ENCODE assay signal across 15 cellular contexts in genomic region chr14:102862154-102862772, GRCh38.
DNase-seq lines count a peak whose midpoint lies in the region; ATAC-seq lines count a peak whose summit lies in the region.
"Had no signal": no experiment of that assay in that cellular context is flagged by ENCODE, and none has a peak within 500 bp of the region (broad histone marks: within the 10 kb centered on the region; RNA-seq: fewer than 3 reads in every experiment).

No MANE protein-coding gene starts in this region.

- intact Hi-C loops in dendritic cell treated with granulocyte-macrophage colony-stimulating factor and Interleukin-4, amounts not matched to agents 40 ng/mL and 50 ng/mL, for 4 days (cut with micrococcal nuclease) = no loop called here
- intact Hi-C loops in left colon (cut with DNase I, micrococcal nuclease) = no loop called here

- DNase-seq in activated naive CD4-positive, alpha-beta T cell treated with anti-CD3 and anti-CD28 coated beads, Interleukin-2, amount 10 ng/mL, durations not matched to agents 7 days and 5 days = no peak
- DNase-seq in left colon = no peak
- DNase-seq in naive B cell = no peak
- no peak for DNase-seq in effector memory CD4-positive, alpha-beta T cell
- DNase-seq: BE2C; CD4-positive, alpha-beta memory T cell; DMS79; H7 had no signal

- no peaks in the 10 kb centered on the region for H3K9me3 ChIP-seq in effector memory CD4-positive, alpha-beta T cell (ENCODE audit: control insufficient read depth, low read length)

- ATAC-seq in left colon (peak; percentile 88), naive B cell (ENCODE audit: low read depth in 2 of 2) (no peak), GM18873 (IDR thresholded peaks at IDR 0.05; ENCODE audit: low FRiP score, unreplicated experiment) (no peak), HG03520 (IDR thresholded peaks at IDR 0.05; ENCODE audit: unreplicated experiment) (no peak)
- ATAC-seq: GM12878, GM23338 had no signal

- H3K4me3 ChIP-seq in effector memory CD4-positive, alpha-beta T cell (ENCODE audit: insufficient read depth, low read depth, low read length, poor library complexity, severe bottlenecking) = no peak overlapping the region
- H3K4me3 ChIP-seq: GM12878, GM23338 had no signal

- H3K4me3 Mint-ChIP-seq in activated naive CD4-positive, alpha-beta T cell treated with anti-CD3 and anti-CD28 coated beads, Interleukin-2, amount 50 U/mL, for 24 hours = no peak overlapping the region
- no peak overlapping the region for H3K4me3 Mint-ChIP-seq in activated naive CD4-positive, alpha-beta T cell treated with anti-CD3 and anti-CD28 coated beads, Interleukin-2, amount 10 ng/mL, durations not matched to agents 7 days and 5 days
- no peak overlapping the region for H3K4me3 Mint-ChIP-seq in dendritic cell treated with granulocyte-macrophage colony-stimulating factor and Interleukin-4, amounts not matched to agents 40 ng/mL and 50 ng/mL, for 4 days
- H3K4me3 Mint-ChIP-seq in naive B cell = no peak overlapping the region
- H3K4me3 Mint-ChIP-seq: CD4-positive, alpha-beta memory T cell; GM23338 had no signal

- no peaks in the 10 kb centered on the region for H3K27me3 Mint-ChIP-seq in activated naive CD4-positive, alpha-beta T cell treated with anti-CD3 and anti-CD28 coated beads, Interleukin-2, amount 50 U/mL, for 24 hours
- H3K27me3 Mint-ChIP-seq in activated naive CD4-positive, alpha-beta T cell treated with anti-CD3 and anti-CD28 coated beads, Interleukin-2, amount 10 ng/mL, durations not matched to agents 7 days and 5 days = no peaks in the 10 kb centered on the region
- H3K27me3 Mint-ChIP-seq in dendritic cell treated with granulocyte-macrophage colony-stimulating factor and Interleukin-4, amounts not matched to agents 40 ng/mL and 50 ng/mL, for 4 days = no peaks in the 10 kb centered on the region
- H3K27me3 Mint-ChIP-seq in naive B cell = no peaks in the 10 kb centered on the region
- H3K27me3 Mint-ChIP-seq: CD4-positive, alpha-beta memory T cell had no signal

- H3K9me3 Mint-ChIP-seq in activated naive CD4-positive, alpha-beta T cell treated with anti-CD3 and anti-CD28 coated beads, Interleukin-2, amount 50 U/mL, for 24 hours = no peaks in the 10 kb centered on the region
- H3K9me3 Mint-ChIP-seq in activated naive CD4-positive, alpha-beta T cell treated with anti-CD3 and anti-CD28 coated beads, Interleukin-2, amount 10 ng/mL, durations not matched to agents 7 days and 5 days = peaks cover 7% of the 10 kb centered on the region
- peaks cover 8% of the 10 kb centered on the region for H3K9me3 Mint-ChIP-seq in dendritic cell treated with granulocyte-macrophage colony-stimulating factor and Interleukin-4, amounts not matched to agents 40 ng/mL and 50 ng/mL, for 4 days
- H3K9me3 Mint-ChIP-seq in naive B cell = peaks cover 0 to 29% (median 13%) of the 10 kb centered on the region in 7 donors

- CTCF ChIA-PET in activated naive CD4-positive, alpha-beta T cell treated with anti-CD3 and anti-CD28 coated beads, Interleukin-2, amount 10 ng/mL, durations not matched to agents 7 days and 5 days (lab: Charles Lee) = no interaction called here

- peaks cover 44% of the 10 kb centered on the region for H3K36me3 Mint-ChIP-seq in activated naive CD4-positive, alpha-beta T cell treated with anti-CD3 and anti-CD28 coated beads, Interleukin-2, amount 50 U/mL, for 24 hours
- peaks cover 43% of the 10 kb centered on the region for H3K36me3 Mint-ChIP-seq in activated naive CD4-positive, alpha-beta T cell treated with anti-CD3 and anti-CD28 coated beads, Interleukin-2, amount 10 ng/mL, durations not matched to agents 7 days and 5 days
- H3K36me3 Mint-ChIP-seq in dendritic cell treated with granulocyte-macrophage colony-stimulating factor and Interleukin-4, amounts not matched to agents 40 ng/mL and 50 ng/mL, for 4 days (ENCODE audit: low read depth) = peaks cover 59% of the 10 kb centered on the region
- H3K36me3 Mint-ChIP-seq in naive B cell = peaks cover 24 to 49% of the 10 kb centered on the region in 2 donors

- H3K4me1 ChIP-seq in effector memory CD4-positive, alpha-beta T cell (ENCODE audit: control insufficient read depth, insufficient read depth, low read length, poor library complexity, severe bottlenecking) = no peaks in the 10 kb centered on the region
- H3K4me1 ChIP-seq: BE2C had no signal

- peak overlapping the region; percentile 72 for H3K27ac Mint-ChIP-seq in activated naive CD4-positive, alpha-beta T cell treated with anti-CD3 and anti-CD28 coated beads, Interleukin-2, amount 50 U/mL, for 24 hours
- H3K27ac Mint-ChIP-seq in activated naive CD4-positive, alpha-beta T cell treated with anti-CD3 and anti-CD28 coated beads, Interleukin-2, amount 10 ng/mL, durations not matched to agents 7 days and 5 days = no peak overlapping the region
- peak overlapping the region; percentile 56 for H3K27ac Mint-ChIP-seq in dendritic cell treated with granulocyte-macrophage colony-stimulating factor and Interleukin-4, amounts not matched to agents 40 ng/mL and 50 ng/mL, for 4 days
- peak overlapping the region in 4 of 6 donors; percentile 13 to 69 (median 40) for H3K27ac Mint-ChIP-seq in naive B cell
- H3K27ac Mint-ChIP-seq: GM23338 had no signal

- peaks cover 3% of the 10 kb centered on the region for H3K4me1 Mint-ChIP-seq in activated naive CD4-positive, alpha-beta T cell treated with anti-CD3 and anti-CD28 coated beads, Interleukin-2, amount 50 U/mL, for 24 hours
- H3K4me1 Mint-ChIP-seq in activated naive CD4-positive, alpha-beta T cell treated with anti-CD3 and anti-CD28 coated beads, Interleukin-2, amount 10 ng/mL, durations not matched to agents 7 days and 5 days = no peaks in the 10 kb centered on the region
- peaks cover 20% of the 10 kb centered on the region for H3K4me1 Mint-ChIP-seq in dendritic cell treated with granulocyte-macrophage colony-stimulating factor and Interleukin-4, amounts not matched to agents 40 ng/mL and 50 ng/mL, for 4 days (ENCODE audit: low read depth)
- peaks cover 5 to 20% (median 9%) of the 10 kb centered on the region in 3 donors for H3K4me1 Mint-ChIP-seq in naive B cell

- no peak overlapping the region for H3K27ac ChIP-seq in effector memory CD4-positive, alpha-beta T cell (ENCODE audit: insufficient read depth, low read length, poor library complexity, severe bottlenecking)
- H3K27ac ChIP-seq: C4-2B had no signal

- no peaks in the 10 kb centered on the region for H3K27me3 ChIP-seq in effector memory CD4-positive, alpha-beta T cell (replicated peaks; ENCODE audit: control insufficient read depth, insufficient read depth, low read length, poor library complexity, severe bottlenecking)
- H3K27me3 ChIP-seq: BE2C had no signal

- H3K36me3 ChIP-seq in effector memory CD4-positive, alpha-beta T cell (ENCODE audit: control insufficient read depth, insufficient read depth, low read length) = peaks cover 3% of the 10 kb centered on the region
